9 cellular contexts compared by ENCODE assay signal in the genomic region with DNA sequence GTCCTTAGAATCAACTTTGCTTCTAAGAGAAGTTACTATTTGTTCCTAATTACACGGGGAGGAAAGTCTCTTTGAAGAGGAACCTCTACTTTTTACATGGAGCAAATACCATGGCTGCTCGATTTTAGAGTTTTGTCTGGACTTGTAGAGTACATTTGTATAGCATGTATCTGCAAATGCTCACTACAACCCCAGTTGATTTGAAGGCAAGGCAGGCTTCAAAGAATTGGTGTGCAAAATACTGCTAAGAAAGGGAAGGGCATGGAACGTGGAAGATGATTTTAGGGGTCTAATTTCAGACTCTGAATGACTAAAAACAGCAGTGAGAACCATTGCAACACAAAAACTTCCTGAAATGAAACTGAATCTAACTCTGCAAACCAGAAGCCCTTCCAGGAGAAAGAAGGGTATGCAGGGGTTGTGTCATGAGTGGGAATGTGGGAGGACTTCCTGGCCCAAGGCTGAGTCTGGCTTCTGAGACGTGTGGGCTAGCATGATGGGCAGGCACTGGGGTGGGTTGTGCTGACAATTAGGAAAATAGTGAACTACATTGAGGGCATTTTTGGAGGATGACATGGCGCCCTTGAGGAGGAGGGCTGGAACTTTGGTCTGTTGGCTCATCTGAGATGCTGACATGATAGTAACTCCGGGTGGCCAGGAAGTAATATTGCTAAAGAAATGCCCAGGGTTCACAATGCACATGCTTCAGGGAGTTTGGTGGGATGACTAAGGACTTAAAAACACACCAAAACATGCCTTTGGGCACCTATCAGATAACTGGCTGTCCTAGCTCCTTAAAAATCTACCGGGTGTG. TPM values are rescaled to one million over a fixed set of nuclear protein-coding genes. Genes with fewer than 3 reads are reported as not detected.
A peak's percentile ranks its signal among the peaks of the same experiment; 100 is the strongest.
DNase-seq lines count a peak whose midpoint lies in the region; ATAC-seq lines count a peak whose summit lies in the region.
"Had no signal": no experiment of that assay in that cellular context is flagged by ENCODE, and none has a peak within 500 bp of the region (broad histone marks: within the 10 kb centered on the region; RNA-seq: fewer than 3 reads in every experiment).

No MANE protein-coding gene starts in this region.

- H3K27ac Mint-ChIP-seq in activated CD8-positive, alpha-beta T cell treated with anti-CD3 and anti-CD28 coated beads, Interleukin-2, amount 10 ng/mL, durations not matched to agents 7 days and 5 days: no peak overlapping the region

- POLR2A ChIA-PET in activated CD8-positive, alpha-beta T cell treated with anti-CD3 and anti-CD28 coated beads, Interleukin-2, amount 10 ng/mL, durations not matched to agents 7 days and 5 days (lab: Charles Lee): no interaction called here

- DNase-seq in ELF-1 (ENCODE audit: low read depth, low spot score) (peak; percentile 25), NOMO-1 treated with dmso at 0.1 percent for 144 hours (lab: John Stamatoyannopoulos, UW; ENCODE audit: unreplicated experiment) (peak; percentile 33), fibroblast of peridontal ligament (ENCODE audit: extremely low read depth) (peak; percentile 80), renal cortical epithelial cell (ENCODE audit: low read depth) (peak; percentile 68), NCI-H1930 (lab: John Stamatoyannopoulos, UW) (no peak), mesenteric fat pad (ENCODE audit: low spot score) (no peak)
- no peak for DNase-seq in activated CD8-positive, alpha-beta T cell treated with anti-CD3 and anti-CD28 coated beads, Interleukin-2, amount 10 ng/mL, durations not matched to agents 7 days and 5 days
- DNase-seq: activated CD4-positive, alpha-beta T cell treated with anti-CD3 and anti-CD28 coated beads, Interleukin-2, amount 50 U/mL, for 48 hours had no signal

- H3K9me3 Mint-ChIP-seq in activated CD8-positive, alpha-beta T cell treated with anti-CD3 and anti-CD28 coated beads, Interleukin-2, amount 10 ng/mL, durations not matched to agents 7 days and 5 days (ENCODE audit: insufficient read depth): peaks cover 13% of the 10 kb centered on the region

- peaks cover 6% of the 10 kb centered on the region for H3K27me3 Mint-ChIP-seq in activated CD8-positive, alpha-beta T cell treated with anti-CD3 and anti-CD28 coated beads, Interleukin-2, amount 10 ng/mL, durations not matched to agents 7 days and 5 days (ENCODE audit: low read depth)

- peaks cover 6% of the 10 kb centered on the region for H3K36me3 Mint-ChIP-seq in activated CD8-positive, alpha-beta T cell treated with anti-CD3 and anti-CD28 coated beads, Interleukin-2, amount 10 ng/mL, durations not matched to agents 7 days and 5 days (ENCODE audit: low read depth)

- no peak for ATAC-seq in activated CD8-positive, alpha-beta T cell treated with anti-CD3 and anti-CD28 coated beads, Interleukin-2, amount 10 ng/mL, durations not matched to agents 7 days and 5 days
- no peak for ATAC-seq in GM19395 (IDR thresholded peaks at IDR 0.05; ENCODE audit: unreplicated experiment)

- H3K4me1 Mint-ChIP-seq in activated CD8-positive, alpha-beta T cell treated with anti-CD3 and anti-CD28 coated beads, Interleukin-2, amount 10 ng/mL, durations not matched to agents 7 days and 5 days (ENCODE audit: low read depth): peaks cover 14% of the 10 kb centered on the region

- CTCF ChIA-PET in activated CD8-positive, alpha-beta T cell treated with anti-CD3 and anti-CD28 coated beads, Interleukin-2, amount 10 ng/mL, durations not matched to agents 7 days and 5 days (lab: Charles Lee): no interaction called here

- H3K4me3 Mint-ChIP-seq in activated CD8-positive, alpha-beta T cell treated with anti-CD3 and anti-CD28 coated beads, Interleukin-2, amount 10 ng/mL, durations not matched to agents 7 days and 5 days: no peak overlapping the region

RNA-seq across cellular contexts. Expression of a gene that starts 18.9 kb away (rescaled TPM):
- total RNA-seq in renal cortical epithelial cell (0.89 and 23.4 TPM in 2 replicates), mesenteric fat pad (101 TPM)
- not detected for total RNA-seq in activated CD8-positive, alpha-beta T cell treated with anti-CD3 and anti-CD28 coated beads, Interleukin-2, amount 10 ng/mL, durations not matched to agents 7 days and 5 days

Comparison
In these comparisons a context has a peak if more than half of its experiments do, and no peak if none do; other contexts are left out.
1. DNase-seq: peak in ELF-1 (single experiment), NOMO-1 treated with dmso at 0.1 percent for 144 hours (single experiment), fibroblast of peridontal ligament (single experiment) and renal cortical epithelial cell (single experiment); none in activated CD8-positive, alpha-beta T cell treated with anti-CD3 and anti-CD28 coated beads, Interleukin-2, amount 10 ng/mL, durations not matched to agents 7 days and 5 days (single experiment), NCI-H1930 (0 of 2) and mesenteric fat pad (single experiment).